ENCODE assay signal across 8 cellular contexts in the genomic region with DNA sequence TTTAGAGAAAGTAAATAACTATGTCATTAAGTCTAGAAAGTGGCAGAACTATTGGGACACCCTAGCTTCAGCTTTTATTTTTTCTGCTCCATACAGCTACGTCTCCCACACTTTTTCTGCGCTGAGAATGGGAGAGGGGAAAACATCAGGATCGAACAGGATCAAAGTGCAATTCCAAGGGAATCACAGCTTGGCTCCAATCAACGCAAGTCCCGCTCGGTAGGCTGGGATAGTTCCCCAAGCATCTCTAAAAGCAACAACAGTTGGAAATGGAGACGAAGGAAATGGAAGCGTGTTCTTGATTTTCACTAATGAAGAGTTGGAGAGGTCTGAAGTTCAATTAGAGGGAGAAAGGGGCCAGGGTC. TPM values are rescaled to one million over a fixed set of nuclear protein-coding genes. Genes with fewer than 3 reads are reported as not detected.
DNase-seq lines count a peak whose midpoint lies in the region; ATAC-seq and TF ChIP-seq lines count a peak whose summit lies in the region.

No MANE protein-coding gene starts in this region.

- POLR2A ChIA-PET in HEK293T (lab: Yijun Ruan, JAX), result interaction anchor here (0.9 to 2.5 kb wide), 16 partner anchors 8 to 156 kb away, joined by 3 to 14 read pairs (median 4); partner anchors contain the start of genes GALE, PITHD1 and SRSF10

- no peak for DNase-seq in activated naive CD4-positive, alpha-beta T cell treated with anti-CD3 and anti-CD28 coated beads for 36 hours
- no peak for DNase-seq in activated naive CD4-positive, alpha-beta T cell (lab: John Stamatoyannopoulos, UW)
- DNase-seq in lower lobe of right lung (no peak), upper lobe of right lung (no peak), NCI-H510A treated with DMSO at 0.1 percent for 48 hours (lab: John Stamatoyannopoulos, UW) (no peak), HEK293T (ENCODE audit: extremely low spot score) (no peak), activated gamma-delta T cell (lab: John Stamatoyannopoulos, UW) (no peak)

- no peaks in the 10 kb centered on the region for H3K27me3 Mint-ChIP-seq in activated naive CD4-positive, alpha-beta T cell treated with anti-CD3 and anti-CD28 coated beads for 36 hours (ENCODE audit: low read depth)
- peaks cover 5% of the 10 kb centered on the region for H3K27me3 Mint-ChIP-seq in brain

- peak overlapping the region; percentile 93 for H3K4me3 ChIP-seq in lower lobe of right lung
- H3K4me3 ChIP-seq in upper lobe of right lung, result peak overlapping the region; percentile 99

- H3K9me3 Mint-ChIP-seq in activated naive CD4-positive, alpha-beta T cell treated with anti-CD3 and anti-CD28 coated beads for 36 hours, result no peaks in the 10 kb centered on the region
- H3K9me3 Mint-ChIP-seq in brain, result no peaks in the 10 kb centered on the region

- H3K4me1 Mint-ChIP-seq in activated naive CD4-positive, alpha-beta T cell treated with anti-CD3 and anti-CD28 coated beads for 36 hours (ENCODE audit: low read depth), result peaks cover 15% of the 10 kb centered on the region
- H3K4me1 Mint-ChIP-seq in brain, result peaks cover 27% of the 10 kb centered on the region

- no peaks in the 10 kb centered on the region for H3K27me3 ChIP-seq in lower lobe of right lung (ENCODE audit: low read depth)
- no peaks in the 10 kb centered on the region for H3K27me3 ChIP-seq in upper lobe of right lung

- CTCF ChIA-PET in activated naive CD4-positive, alpha-beta T cell treated with anti-CD3 and anti-CD28 coated beads for 36 hours (lab: Charles Lee), result interaction anchor here (1.1 to 5.5 kb wide), 2 partner anchors 14 to 53 kb away, joined by 4 to 48 read pairs; no protein-coding TSS in a partner anchor
- CTCF ChIA-PET in HEK293T (lab: Yijun Ruan, JAX), result interaction anchor here (2.5 kb wide), 1 partner anchor 14 kb away, joined by 12 read pairs; no protein-coding TSS in a partner anchor

- H3K4me3 Mint-ChIP-seq in activated naive CD4-positive, alpha-beta T cell treated with anti-CD3 and anti-CD28 coated beads for 36 hours, result peak overlapping the region; percentile 91
- H3K4me3 Mint-ChIP-seq in brain, result peak overlapping the region; percentile 94 to 99 (median 98)

- H3K36me3 ChIP-seq in lower lobe of right lung (peaks cover 8% of the 10 kb centered on the region), upper lobe of right lung (peaks cover 9% of the 10 kb centered on the region)

- peaks cover 2% of the 10 kb centered on the region for H3K36me3 Mint-ChIP-seq in activated naive CD4-positive, alpha-beta T cell treated with anti-CD3 and anti-CD28 coated beads for 36 hours (ENCODE audit: low read depth)
- H3K36me3 Mint-ChIP-seq in brain, result peaks cover 4% of the 10 kb centered on the region

- no peak for TF ChIP-seq CTCF in brain (conservative IDR thresholded peaks at IDR 0.05)
- TF ChIP-seq CTCF in lower lobe of right lung (IDR thresholded peaks at IDR 0.05), result no peak
- no peak for TF ChIP-seq CTCF in upper lobe of right lung (IDR thresholded peaks at IDR 0.05)

- H3K9me3 ChIP-seq in lower lobe of right lung (no peaks in the 10 kb centered on the region), upper lobe of right lung (no peaks in the 10 kb centered on the region)

- peak overlapping the region; percentile 92 for H3K27ac Mint-ChIP-seq in activated naive CD4-positive, alpha-beta T cell treated with anti-CD3 and anti-CD28 coated beads for 36 hours
- H3K27ac Mint-ChIP-seq in brain, result peak overlapping the region; percentile 89 to 98 (median 96)

- ATAC-seq in lower lobe of right lung, result peak in 1 of 2 donors; percentile 14
- no peak for ATAC-seq in upper lobe of right lung

- intact Hi-C loops in activated naive CD4-positive, alpha-beta T cell treated with anti-CD3 and anti-CD28 coated beads for 36 hours (cut with micrococcal nuclease), result loop anchor here (1.0 to 2.0 kb wide), 4 partner anchors 24 to 134 kb away; partner anchors contain the start of genes FUCA1, GALE, PITHD1 and PNRC2
- intact Hi-C loops in lower lobe of right lung (cut with DNase I), result no loop called here
- intact Hi-C loops in upper lobe of right lung (cut with DNase I), result no loop called here

- peak overlapping the region; percentile 95 for H3K27ac ChIP-seq in lower lobe of right lung
- H3K27ac ChIP-seq in upper lobe of right lung, result peak overlapping the region; percentile 98

- H3K4me1 ChIP-seq in lower lobe of right lung, result peaks cover 8% of the 10 kb centered on the region
- peaks cover 11% of the 10 kb centered on the region for H3K4me1 ChIP-seq in upper lobe of right lung

TF ChIP-seq in HEK293T, 16 proteins besides CTCF, POLR2A, EP300 and RAD21:
- TF ChIP-seq ZNF384 (IDR thresholded peaks at IDR 0.05), result no peak
- no peak for TF ChIP-seq TARDBP (IDR thresholded peaks at IDR 0.05)
- no peak for TF ChIP-seq FOXK2 (IDR thresholded peaks at IDR 0.05)
- no peak for TF ChIP-seq CTBP1 (IDR thresholded peaks at IDR 0.05; ENCODE audit: borderline replicate concordance)
- TF ChIP-seq ARNT (IDR thresholded peaks at IDR 0.05), result no peak
- no peak for TF ChIP-seq HDGF (IDR thresholded peaks at IDR 0.05; ENCODE audit: borderline replicate concordance)
- no peak for TF ChIP-seq ELF4 (IDR thresholded peaks at IDR 0.05)
- no peak for TF ChIP-seq SUZ12 (IDR thresholded peaks at IDR 0.05)
- no peak for TF ChIP-seq LEF1 (IDR thresholded peaks at IDR 0.05; ENCODE audit: borderline replicate concordance)
- no peak for TF ChIP-seq SP1 (IDR thresholded peaks at IDR 0.05)
- TF ChIP-seq FOXA1 (IDR thresholded peaks at IDR 0.05), result no peak
- no peak for TF ChIP-seq BHLHE40 (IDR thresholded peaks at IDR 0.05; ENCODE audit: borderline replicate concordance)
- TF ChIP-seq NFRKB (IDR thresholded peaks at IDR 0.05), result no peak
- TF ChIP-seq FOXM1 (IDR thresholded peaks at IDR 0.05; ENCODE audit: borderline replicate concordance), result no peak
- TF ChIP-seq L3MBTL2 (conservative IDR thresholded peaks at IDR 0.05), result no peak
TF ChIP-seq in HEK293T: peak in this region for 0.

RNA-seq across cellular contexts. Expression of gene HMGCL, which starts 0.5 kb away (rescaled TPM):
- total RNA-seq in activated naive CD4-positive, alpha-beta T cell treated with anti-CD3 and anti-CD28 coated beads for 36 hours, result 10 to 100 TPM; 31.5 to 34.5 TPM
- polyA plus RNA-seq in brain (ENCODE audit: insufficient read depth, low read depth, low replicate concordance), result 60.1 TPM
- total RNA-seq in lower lobe of right lung (39.3 TPM), upper lobe of right lung (40.1 TPM)

RNA-seq across cellular contexts. Expression of gene GALE, which starts 24.1 kb away (rescaled TPM):
- 10 to 100 TPM; 19.7 to 23.1 TPM for total RNA-seq in activated naive CD4-positive, alpha-beta T cell treated with anti-CD3 and anti-CD28 coated beads for 36 hours
- 20.7 TPM for polyA plus RNA-seq in brain (ENCODE audit: insufficient read depth, low read depth, low replicate concordance)
- total RNA-seq in lower lobe of right lung (49.8 TPM), upper lobe of right lung (62.9 TPM)

RNA-seq across cellular contexts. Expression of gene LYPLA2, which starts 33.7 kb away (rescaled TPM):
- total RNA-seq in activated naive CD4-positive, alpha-beta T cell treated with anti-CD3 and anti-CD28 coated beads for 36 hours, result 10 to 100 TPM; 48.1 to 49.7 TPM
- 53.3 TPM for polyA plus RNA-seq in brain (ENCODE audit: insufficient read depth, low read depth, low replicate concordance)
- total RNA-seq in lower lobe of right lung, result 44.2 TPM
- total RNA-seq in upper lobe of right lung, result 45.9 TPM

RNA-seq across cellular contexts. Expression of gene FUCA1, which starts 43.4 kb away (rescaled TPM):
- 1 to 10 TPM; 4.9 to 5.2 TPM for total RNA-seq in activated naive CD4-positive, alpha-beta T cell treated with anti-CD3 and anti-CD28 coated beads for 36 hours
- polyA plus RNA-seq in brain (ENCODE audit: insufficient read depth, low read depth, low replicate concordance), result 15.1 TPM
- 54.2 TPM for total RNA-seq in lower lobe of right lung
- total RNA-seq in upper lobe of right lung, result 44.4 TPM

RNA-seq across cellular contexts. Expression of gene PITHD1, which starts 46.5 kb away (rescaled TPM):
- total RNA-seq in activated naive CD4-positive, alpha-beta T cell treated with anti-CD3 and anti-CD28 coated beads for 36 hours, result 10 to 100 TPM; 73.8 to 75.1 TPM
- 79.2 TPM for polyA plus RNA-seq in brain (ENCODE audit: insufficient read depth, low read depth, low replicate concordance)
- total RNA-seq in lower lobe of right lung (46.6 TPM), upper lobe of right lung (46.5 TPM)
